28 cellular contexts compared by ENCODE assay signal in the genomic region with DNA sequence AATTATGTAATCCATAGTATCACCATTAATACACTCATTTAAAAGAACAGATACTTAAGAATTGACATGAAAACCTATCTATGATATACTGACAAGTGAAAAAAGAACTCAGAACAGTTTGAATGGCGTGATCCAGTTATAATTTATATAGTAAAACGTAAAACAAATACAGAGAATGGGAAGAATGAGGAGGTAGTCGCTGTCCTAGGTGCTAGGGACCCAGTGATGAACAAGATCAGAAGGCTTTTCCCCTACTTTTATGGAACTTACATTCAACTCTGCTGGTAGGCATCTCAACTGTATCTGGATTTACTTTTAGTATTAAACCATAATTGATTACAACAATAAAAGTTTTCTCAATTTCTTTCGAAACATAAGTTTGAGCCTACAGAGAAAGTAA. TPM values are rescaled to one million over a fixed set of nuclear protein-coding genes. Genes with fewer than 3 reads are reported as not detected.
DNase-seq lines count a peak whose midpoint lies in the region; ATAC-seq, FAIRE-seq and TF ChIP-seq lines count a peak whose summit lies in the region.
"Had no signal": no experiment of that assay in that cellular context is flagged by ENCODE, and none has a peak within 500 bp of the region (broad histone marks: within the 10 kb centered on the region; RNA-seq: fewer than 3 reads in every experiment).

No MANE protein-coding gene starts in this region.

- H3K27ac ChIP-seq in A549 (no peak overlapping the region), HEK293 (ENCODE audit: extremely low read depth, low read depth, low read length) (no peak overlapping the region), aorta (ENCODE audit: low read depth in 1 of 2, low read length in 2 of 2) (no peak overlapping the region)
- H3K27ac ChIP-seq: pancreas, tibial nerve had no signal

- intact Hi-C loops in aorta (cut with DNase I), result no loop called here

- H3K9me3 ChIP-seq in A549, result no peaks in the 10 kb centered on the region
- no peaks in the 10 kb centered on the region for H3K9me3 ChIP-seq in HEK293 (ENCODE audit: control insufficient read depth, insufficient read depth, low read depth, low read length)
- no peaks in the 10 kb centered on the region for H3K9me3 ChIP-seq in aorta (ENCODE audit: control insufficient read depth, low read length)
- H3K9me3 ChIP-seq: pancreas, tibial nerve had no signal

- no peak for TF ChIP-seq EP300 in A549 (IDR thresholded peaks at IDR 0.05)

- no peaks in the 10 kb centered on the region for H3K36me3 ChIP-seq in HEK293 (ENCODE audit: control insufficient read depth in 2 of 2, insufficient read depth in 1 of 2, low read length in 2 of 2)
- no peaks in the 10 kb centered on the region for H3K36me3 ChIP-seq in aorta (ENCODE audit: control insufficient read depth in 1 of 2, insufficient read depth in 2 of 2, low read length in 1 of 2)
- H3K36me3 ChIP-seq: pancreas, tibial nerve had no signal

- no peak overlapping the region for H3K4me2 ChIP-seq in A549
- H3K4me2 ChIP-seq: smooth muscle cell had no signal

- FAIRE-seq in A549 (lab: Jason Lieb, UNC), result no peak
- FAIRE-seq: HTR-8/SVneo, keratinocyte, pancreas had no signal

- CTCF ChIA-PET in A549 (lab: Yijun Ruan, JAX) (no interaction called here), HEK293 (lab: Yijun Ruan, JAX) (no interaction called here), T-cell (lab: Charles Lee) (no interaction called here)

- no peak overlapping the region for H3K4me3 Mint-ChIP-seq in stimulated activated effector memory CD8-positive, alpha-beta T cell treated with anti-CD3 and anti-CD28 coated beads, Interleukin-12 subunit alpha, Interleukin-12 subunit beta, amount 100 ng/mL, for 72 hours
- H3K4me3 Mint-ChIP-seq in T-cell, result no peak overlapping the region
- H3K4me3 Mint-ChIP-seq: activated CD4-positive, alpha-beta memory T cell treated with anti-CD3 and anti-CD28 coated beads, Interleukin-2, amount 10 ng/mL, durations not matched to agents 7 days and 5 days; neural crest cell; T-helper 1 cell treated with Interleukin-12 subunit alpha and Interleukin-12 subunit beta and Interleukin-4 antibody, amounts not matched to agents 30 μg/mL and 1 μg/mL, for 36 hours had no signal

- WGBS in A549 (ENCODE audit: missing lambda C conversion rate), result 87% methylated on average over 4 of the region's 4 CpGs
- 82 to 85% methylated on average over 4 of the region's 4 CpGs for WGBS in aorta, 2 donors

- ATAC-seq in A549, result no peak
- ATAC-seq in aorta (ENCODE audit: low FRiP score), result no peak
- no peak for ATAC-seq in stimulated activated effector memory CD8-positive, alpha-beta T cell treated with anti-CD3 and anti-CD28 coated beads, Interleukin-12 subunit alpha, Interleukin-12 subunit beta, amount 100 ng/mL, for 72 hours
- ATAC-seq in T-cell (replicated peaks in 1 of 4), result no peak
- ATAC-seq: activated CD4-positive, CD25-positive, alpha-beta regulatory T cell treated with anti-CD3 and anti-CD28 coated beads, Interleukin-2, amount 50 U/mL, for 24 hours; activated naive CD4-positive, alpha-beta T cell treated with anti-CD3 and anti-CD28 coated beads, Interleukin-2, amount 50 U/mL, for 72 hours; pancreas had no signal

- POLR2A ChIA-PET in A549 (lab: Yijun Ruan, JAX), result no interaction called here
- POLR2A ChIA-PET in HEK293 (lab: Yijun Ruan, JAX), result no interaction called here
- POLR2A ChIA-PET in T-cell (lab: Charles Lee), result no interaction called here

- H3K4me3 ChIP-seq in A549 (no peak overlapping the region), HEK293 (ENCODE audit: low read depth, low read length) (no peak overlapping the region), fibroblast of pulmonary artery (replicated peaks; ENCODE audit: low read depth, low read length) (no peak overlapping the region), aorta (ENCODE audit: low read length in 2 of 2) (no peak overlapping the region)
- H3K4me3 ChIP-seq: lung, pancreas, smooth muscle cell, tibial nerve had no signal

- TF ChIP-seq POLR2A in A549 (IDR thresholded peaks at IDR 0.05; ENCODE audit: low read length), result no peak

- TF ChIP-seq RAD21 in A549 (conservative IDR thresholded peaks at IDR 0.05 in 1 of 2, IDR thresholded peaks at IDR 0.05 in 1 of 2), result no peak

- H3K4me1 ChIP-seq in A549 (peaks cover 3% of the 10 kb centered on the region; the same call in 1 of the 3 replicates), HEK293 (ENCODE audit: control insufficient read depth, insufficient read depth, low read length) (no peaks in the 10 kb centered on the region), aorta (ENCODE audit: control insufficient read depth in 1 of 2, insufficient read depth in 2 of 2, low read length in 2 of 2) (peaks cover 0 to 4% of the 10 kb centered on the region in 2 donors)

- no peaks in the 10 kb centered on the region for H3K27me3 Mint-ChIP-seq in T-cell
- H3K27me3 Mint-ChIP-seq: activated CD4-positive, alpha-beta memory T cell treated with anti-CD3 and anti-CD28 coated beads, Interleukin-2, amount 10 ng/mL, durations not matched to agents 7 days and 5 days had no signal

- H3K9me3 Mint-ChIP-seq in stimulated activated effector memory CD8-positive, alpha-beta T cell treated with anti-CD3 and anti-CD28 coated beads, Interleukin-12 subunit alpha, Interleukin-12 subunit beta, amount 100 ng/mL, for 72 hours, result no peaks in the 10 kb centered on the region
- H3K9me3 Mint-ChIP-seq in T-cell, result peaks cover 0 to 5% (median 0%) of the 10 kb centered on the region in 3 donors
- H3K9me3 Mint-ChIP-seq: activated CD4-positive, alpha-beta memory T cell treated with anti-CD3 and anti-CD28 coated beads, Interleukin-2, amount 10 ng/mL, durations not matched to agents 7 days and 5 days; activated naive CD4-positive, alpha-beta T cell treated with anti-CD3 and anti-CD28 coated beads, Interleukin-2, amount 50 U/mL, for 72 hours; activated T-helper 2 cell treated with anti-CD3 and anti-CD28 coated beads, Interferon-gamma antibody, Interleukin-2, Interleukin-4, amounts not matched to agents 10 μg/mL and 5 μg/mL and 100 μg/mL, durations not matched to agents 14 hours and 24 hours and 36 hours had no signal

- no peaks in the 10 kb centered on the region for H3K27me3 ChIP-seq in aorta (ENCODE audit: control insufficient read depth in 1 of 2, insufficient read depth in 2 of 2, low read length in 1 of 2)
- H3K27me3 ChIP-seq: pancreas, tibial nerve had no signal

- no peak overlapping the region for H3K27ac Mint-ChIP-seq in stimulated activated effector memory CD8-positive, alpha-beta T cell treated with anti-CD3 and anti-CD28 coated beads, Interleukin-12 subunit alpha, Interleukin-12 subunit beta, amount 100 ng/mL, for 72 hours
- H3K27ac Mint-ChIP-seq in T-cell, result no peak overlapping the region
- H3K27ac Mint-ChIP-seq: activated CD4-positive, alpha-beta memory T cell treated with anti-CD3 and anti-CD28 coated beads, Interleukin-2, amount 10 ng/mL, durations not matched to agents 7 days and 5 days; activated naive CD4-positive, alpha-beta T cell treated with anti-CD3 and anti-CD28 coated beads, Interleukin-2, amount 50 U/mL, for 72 hours; activated T-helper 2 cell treated with anti-CD3 and anti-CD28 coated beads, Interferon-gamma antibody, Interleukin-2, Interleukin-4, amounts not matched to agents 10 μg/mL and 5 μg/mL and 100 μg/mL, durations not matched to agents 14 hours and 24 hours and 36 hours; T-helper 1 cell treated with Interleukin-12 subunit alpha and Interleukin-12 subunit beta and Interleukin-4 antibody, amounts not matched to agents 30 μg/mL and 1 μg/mL, for 36 hours had no signal

- peaks cover 2% of the 10 kb centered on the region for H3K36me3 Mint-ChIP-seq in stimulated activated effector memory CD8-positive, alpha-beta T cell treated with anti-CD3 and anti-CD28 coated beads, Interleukin-12 subunit alpha, Interleukin-12 subunit beta, amount 100 ng/mL, for 72 hours
- H3K36me3 Mint-ChIP-seq in T-cell, result peaks cover 11% of the 10 kb centered on the region

- TF ChIP-seq CTCF in A549 (IDR thresholded peaks at IDR 0.05) (no peak), HEK293 (tag by site-specific recombination; IDR thresholded peaks at IDR 0.05) (no peak), fibroblast of pulmonary artery (IDR thresholded peaks at IDR 0.05; ENCODE audit: low read length, missing control alignments) (no peak)

- no peak for DNase-seq in A549 (ENCODE audit: low read depth in 1 of 2, low spot score in 1 of 2)
- peak; percentile 17 for DNase-seq in astrocyte of the hippocampus (ENCODE audit: low read depth, low spot score)
- peak; percentile 33 for DNase-seq in fibroblast of pulmonary artery (ENCODE audit: low read depth)
- DNase-seq in NCI-H1092 treated with DMSO at 0.1 percent for 48 hours (lab: John Stamatoyannopoulos, UW), result no peak
- DNase-seq in aorta, result no peak
- no peak for DNase-seq in stimulated activated effector memory CD8-positive, alpha-beta T cell treated with anti-CD3 and anti-CD28 coated beads, Interleukin-12 subunit alpha, Interleukin-12 subunit beta, amount 100 ng/mL, for 72 hours (ENCODE audit: low spot score in 2 of 2)
- no peak for DNase-seq in T-cell
- DNase-seq: activated CD4-positive, alpha-beta memory T cell treated with anti-CD3 and anti-CD28 coated beads, Interleukin-2, amount 10 ng/mL, durations not matched to agents 7 days and 5 days; anterior cingulate cortex; caudate nucleus; H7; Karpas-422; NCI-H1694; NCI-H524; pancreas; retina; RPMI8226 had no signal

- H3K4me1 Mint-ChIP-seq in stimulated activated effector memory CD8-positive, alpha-beta T cell treated with anti-CD3 and anti-CD28 coated beads, Interleukin-12 subunit alpha, Interleukin-12 subunit beta, amount 100 ng/mL, for 72 hours, result peaks cover 35% of the 10 kb centered on the region
- H3K4me1 Mint-ChIP-seq in T-cell, result peaks cover 61 to 64% (median 64%) of the 10 kb centered on the region in 3 donors

TF ChIP-seq in A549, 52 proteins besides CTCF, POLR2A, EP300 and RAD21 (continues in another document):
- TF ChIP-seq HOXB13 (CRISPR knock-in tag; IDR thresholded peaks at IDR 0.05; ENCODE audit: low read depth), result no peak

TF ChIP-seq in HEK293, 187 proteins besides CTCF, POLR2A, EP300 and RAD21 (continues in another document):
- no peak for TF ChIP-seq SCRT2 (tag by site-specific recombination; IDR thresholded peaks at IDR 0.05)

RNA-seq across cellular contexts. Expression of a gene that starts 31.8 kb away (rescaled TPM):
- polyA plus RNA-seq in A549 (2011; rRNA removed) (49.8 and 55.8 TPM in 2 replicates), A549 (2017; fragmentation: RNase III; extraction: RNeasy Plus Mini Kit Qiagen cat#74134 plus additional on column Dnase treatment) (26.4 to 30.0 TPM (median 26.7 TPM) in 3 replicates), aorta (1 to 10 TPM; 4.5 to 5.4 TPM)
- 14.9 and 17.9 TPM in 2 replicates for polyA plus RNA-seq in A549 (2012; cell fraction: cytosol; rRNA removed)
- polyA plus RNA-seq in A549 (2012; cell fraction: nucleus; rRNA removed), result 4.4 and 8.8 TPM in 2 replicates
- 104 and 106 TPM in 2 replicates for polyA minus RNA-seq in A549 (2011; rRNA and poly(A)+ RNA removed)
- total RNA-seq in aorta (10 to 100 TPM; 34.3 to 37.8 TPM), T-cell (10 to 100 TPM; 30.5 to 47.9 (median 32.7) TPM)

Comparison
In these comparisons a context has a peak if more than half of its experiments do, and no peak if none do; other contexts are left out.
1. DNase-seq: peak in astrocyte of the hippocampus (single experiment) and fibroblast of pulmonary artery (single experiment); none in A549 (0 of 2), NCI-H1092 treated with DMSO at 0.1 percent for 48 hours (single experiment), aorta (0 of 2), stimulated activated effector memory CD8-positive, alpha-beta T cell treated with anti-CD3 and anti-CD28 coated beads, Interleukin-12 subunit alpha, Interleukin-12 subunit beta, amount 100 ng/mL, for 72 hours (0 of 2) and T-cell (0 of 34).